In the genomic region with DNA sequence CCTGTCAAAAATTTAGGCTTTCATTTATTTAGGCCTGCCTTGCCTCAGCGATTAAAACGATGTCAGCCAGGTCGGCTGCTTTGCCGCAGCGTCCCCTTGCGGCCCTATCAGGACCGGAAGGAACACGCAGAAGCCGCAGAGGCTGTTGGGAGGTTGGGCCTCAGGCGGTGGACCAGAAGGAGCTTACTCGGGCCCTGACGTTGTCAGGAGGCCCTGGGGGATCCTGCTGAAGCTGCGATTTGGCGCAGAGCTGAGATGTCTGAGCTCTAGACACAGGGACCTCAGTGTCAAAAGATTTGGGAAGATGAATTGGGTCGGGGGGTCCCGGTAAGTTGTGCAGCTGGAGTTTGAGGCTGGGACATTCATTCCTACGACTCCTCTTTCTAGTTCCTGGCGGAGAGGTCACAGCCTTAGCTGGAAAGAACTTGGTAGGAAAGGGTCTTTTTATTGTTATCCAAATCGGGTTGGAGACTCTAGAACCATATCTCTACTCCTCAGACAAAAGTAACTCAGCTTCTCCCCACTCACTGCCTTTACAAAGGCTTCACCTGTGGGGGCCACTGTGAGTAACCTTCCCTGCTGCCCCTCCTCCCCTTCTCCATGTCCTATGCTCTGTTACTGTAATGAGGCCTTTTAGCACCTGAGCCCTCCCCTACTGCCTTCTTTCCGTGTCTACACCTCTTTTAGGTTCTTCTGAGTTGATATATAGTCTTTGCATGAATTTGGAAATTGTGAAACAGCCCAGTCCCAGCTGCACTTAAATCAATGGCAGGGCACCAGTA, we compare ENCODE assay signal across 1 cellular context.
TF ChIP-seq lines count a peak whose summit lies in the region.

No MANE protein-coding gene starts in this region.

TF ChIP-seq in GM23338, 12 proteins besides CTCF, POLR2A, EP300 and RAD21 (continued from another document):
- TF ChIP-seq POLR2AphosphoS5 (IDR thresholded peaks at IDR 0.05; ENCODE audit: low read depth) (no peak), STAT1 (IDR thresholded peaks at IDR 0.05; ENCODE audit: unreplicated experiment) (no peak), ETS1 (IDR thresholded peaks at IDR 0.05) (no peak), ZNF331 (CRISPR knock-in tag; IDR thresholded peaks at IDR 0.05; ENCODE audit: low read depth) (no peak), CREB1 (CRISPR knock-in tag; IDR thresholded peaks at IDR 0.05; ENCODE audit: low read depth) (no peak), ZNF462 (CRISPR knock-in tag; IDR thresholded peaks at IDR 0.05) (no peak)
- TF ChIP-seq, protein P1, sequence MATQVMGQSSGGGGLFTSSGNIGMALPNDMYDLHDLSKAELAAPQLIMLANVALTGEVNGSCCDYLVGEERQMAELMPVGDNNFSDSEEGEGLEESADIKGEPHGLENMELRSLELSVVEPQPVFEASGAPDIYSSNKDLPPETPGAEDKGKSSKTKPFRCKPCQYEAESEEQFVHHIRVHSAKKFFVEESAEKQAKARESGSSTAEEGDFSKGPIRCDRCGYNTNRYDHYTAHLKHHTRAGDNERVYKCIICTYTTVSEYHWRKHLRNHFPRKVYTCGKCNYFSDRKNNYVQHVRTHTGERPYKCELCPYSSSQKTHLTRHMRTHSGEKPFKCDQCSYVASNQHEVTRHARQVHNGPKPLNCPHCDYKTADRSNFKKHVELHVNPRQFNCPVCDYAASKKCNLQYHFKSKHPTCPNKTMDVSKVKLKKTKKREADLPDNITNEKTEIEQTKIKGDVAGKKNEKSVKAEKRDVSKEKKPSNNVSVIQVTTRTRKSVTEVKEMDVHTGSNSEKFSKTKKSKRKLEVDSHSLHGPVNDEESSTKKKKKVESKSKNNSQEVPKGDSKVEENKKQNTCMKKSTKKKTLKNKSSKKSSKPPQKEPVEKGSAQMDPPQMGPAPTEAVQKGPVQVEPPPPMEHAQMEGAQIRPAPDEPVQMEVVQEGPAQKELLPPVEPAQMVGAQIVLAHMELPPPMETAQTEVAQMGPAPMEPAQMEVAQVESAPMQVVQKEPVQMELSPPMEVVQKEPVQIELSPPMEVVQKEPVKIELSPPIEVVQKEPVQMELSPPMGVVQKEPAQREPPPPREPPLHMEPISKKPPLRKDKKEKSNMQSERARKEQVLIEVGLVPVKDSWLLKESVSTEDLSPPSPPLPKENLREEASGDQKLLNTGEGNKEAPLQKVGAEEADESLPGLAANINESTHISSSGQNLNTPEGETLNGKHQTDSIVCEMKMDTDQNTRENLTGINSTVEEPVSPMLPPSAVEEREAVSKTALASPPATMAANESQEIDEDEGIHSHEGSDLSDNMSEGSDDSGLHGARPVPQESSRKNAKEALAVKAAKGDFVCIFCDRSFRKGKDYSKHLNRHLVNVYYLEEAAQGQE (IDR thresholded peaks at IDR 0.05; ENCODE audit: unreplicated experiment) = no peak
